22 cellular contexts compared by ENCODE assay signal in genomic region chr2:233204286-233204936, GRCh38.
"Had no signal": no experiment of that assay in that cellular context is flagged by ENCODE, and none has a peak within 500 bp of the region (broad histone marks: within the 10 kb centered on the region; RNA-seq: fewer than 3 reads in every experiment).

No MANE protein-coding gene starts in this region.

- FAIRE-seq: islet of Langerhans, small intestine had no signal

- H3K27me3 Mint-ChIP-seq: activated CD4-positive, alpha-beta memory T cell treated with anti-CD3 and anti-CD28 coated beads, Interleukin-2, amount 10 ng/mL, durations not matched to agents 7 days and 5 days; activated CD4-positive, alpha-beta T cell treated with anti-CD3 and anti-CD28 coated beads, Interleukin-2, amount 10 ng/mL, durations not matched to agents 24 days and 14 days; central memory CD8-positive, alpha-beta T cell had no signal

- H3K9me3 ChIP-seq: adrenal gland, ascending aorta, colonic mucosa had no signal

- H3K4me3 Mint-ChIP-seq: activated CD4-positive, alpha-beta memory T cell treated with anti-CD3 and anti-CD28 coated beads, Interleukin-2, amount 10 ng/mL, durations not matched to agents 7 days and 5 days; activated CD4-positive, alpha-beta T cell treated with anti-CD3 and anti-CD28 coated beads, Interleukin-2, amount 10 ng/mL, durations not matched to agents 24 days and 14 days; activated T-helper 1 cell treated with anti-CD3 and anti-CD28 coated beads, Interleukin-12 subunit alpha, Interleukin-12 subunit beta, Interleukin-2, Interleukin-4 antibody, amounts not matched to agents 30 ng/mL and 10 ng/mL and 1 ng/mL, durations not matched to agents 14 hours and 24 hours and 36 hours; central memory CD8-positive, alpha-beta T cell; endodermal cell; T-helper 1 cell treated with Interleukin-12 subunit alpha and Interleukin-12 subunit beta and Interleukin-4 antibody, amounts not matched to agents 30 μg/mL and 1 μg/mL, for 36 hours had no signal

- H3K27ac Mint-ChIP-seq: activated CD4-positive, alpha-beta T cell treated with anti-CD3 and anti-CD28 coated beads, Interleukin-2, amount 10 ng/mL, durations not matched to agents 24 days and 14 days; activated T-helper 1 cell treated with anti-CD3 and anti-CD28 coated beads, Interleukin-12 subunit alpha, Interleukin-12 subunit beta, Interleukin-2, Interleukin-4 antibody, amounts not matched to agents 30 ng/mL and 10 ng/mL and 1 ng/mL, durations not matched to agents 14 hours and 24 hours and 36 hours; endodermal cell; nephron; T-helper 1 cell treated with Interleukin-12 subunit alpha and Interleukin-12 subunit beta and Interleukin-4 antibody, amounts not matched to agents 30 μg/mL and 1 μg/mL, for 36 hours had no signal

- ATAC-seq: activated naive CD4-positive, alpha-beta T cell treated with anti-CD3 and anti-CD28 coated beads, Interleukin-2, amount 50 U/mL, for 72 hours; gastroesophageal sphincter; left cardiac atrium; sciatic nerve had no signal

- H3K4me1 ChIP-seq: adrenal gland, colonic mucosa had no signal

- H3K27ac ChIP-seq: adrenal gland, ascending aorta, brain microvascular endothelial cell, colonic mucosa, epithelial cell of prostate, gastroesophageal sphincter had no signal

- H3K36me3 ChIP-seq: adrenal gland, ascending aorta, brain microvascular endothelial cell, colonic mucosa had no signal

- H3K27me3 ChIP-seq: adrenal gland, ascending aorta, brain microvascular endothelial cell, colonic mucosa, gastroesophageal sphincter had no signal

- H3K4me3 ChIP-seq: adrenal gland, ascending aorta, colonic mucosa, gastroesophageal sphincter had no signal

- H3K9me3 Mint-ChIP-seq: central memory CD8-positive, alpha-beta T cell had no signal

- DNase-seq: activated CD4-positive, alpha-beta memory T cell treated with anti-CD3 and anti-CD28 coated beads, Interleukin-2, amount 10 ng/mL, durations not matched to agents 7 days and 5 days; activated CD4-positive, alpha-beta T cell treated with anti-CD3 and anti-CD28 coated beads, Interleukin-2, amount 10 ng/mL, durations not matched to agents 24 days and 14 days; activated gamma-delta T cell; adrenal gland; brain microvascular endothelial cell; colonic mucosa; endodermal cell; head of caudate nucleus; left cardiac atrium; occipital lobe; small intestine; stimulated activated CD4-positive, alpha-beta T cell treated with anti-CD3 and anti-CD28 coated beads, Interleukin-2, amount 100 ng/mL, for 24 hours had no signal
